Comparison of ENCODE assay signal across 8 cellular contexts in the genomic region with DNA sequence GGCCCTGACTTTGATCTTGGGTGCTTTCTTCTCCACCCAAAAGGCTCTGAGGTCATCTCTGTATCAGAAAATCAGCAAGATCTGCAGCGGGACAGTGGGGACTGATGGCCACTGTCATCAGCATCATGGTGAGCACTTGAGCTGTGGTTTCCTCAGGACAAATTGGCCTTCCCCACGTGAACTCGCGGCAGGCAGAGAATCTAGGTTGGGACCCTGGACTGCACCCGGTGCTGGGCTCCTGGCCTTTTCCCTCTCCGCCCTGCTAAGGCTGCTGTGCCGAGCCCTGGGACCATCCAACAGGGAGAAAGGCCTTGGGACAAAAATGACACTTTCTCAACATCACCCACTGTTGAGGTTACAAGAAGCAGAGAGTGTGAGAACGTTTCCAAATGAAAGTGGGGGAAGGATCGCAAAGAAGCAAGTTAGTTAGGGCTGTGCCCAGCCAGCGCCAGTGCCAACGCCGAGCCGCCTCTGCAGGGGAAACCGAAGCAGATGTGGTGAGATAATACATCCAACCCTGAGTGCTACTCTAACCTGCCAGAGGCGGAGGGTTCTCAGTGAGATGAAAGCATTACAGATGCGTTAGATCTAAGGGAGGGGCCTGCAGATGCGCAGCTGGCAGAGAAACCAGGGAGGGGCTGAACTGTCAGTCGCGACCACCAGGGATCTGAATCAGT. TPM values are rescaled to one million over a fixed set of nuclear protein-coding genes. Genes with fewer than 3 reads are reported as not detected.
DNase-seq lines count a peak whose midpoint lies in the region; ATAC-seq and TF ChIP-seq lines count a peak whose summit lies in the region.

No MANE protein-coding gene starts in this region.

- no peak for DNase-seq in activated naive CD8-positive, alpha-beta T cell treated with anti-CD3 and anti-CD28 coated beads, Interleukin-2, amount 10 ng/mL, durations not matched to agents 7 days and 5 days
- peak; percentile 36 to 46 for DNase-seq in stimulated activated CD8-positive, alpha-beta memory T cell treated with anti-CD3 and anti-CD28 coated beads, Interleukin-7, amount 100 ng/mL, for 4 hours (ENCODE audit: low read depth in 2 of 2)
- no peak for DNase-seq in Ammon's horn (ENCODE audit: low spot score)
- no peak for DNase-seq in mesenteric fat pad (ENCODE audit: low spot score)
- DNase-seq in aorta: no peak

- ATAC-seq in GM18867 (IDR thresholded peaks at IDR 0.05; ENCODE audit: unreplicated experiment) (peak; percentile 34), HG02798 (IDR thresholded peaks at IDR 0.05; ENCODE audit: poor library complexity, unreplicated experiment) (peak; percentile 29), aorta (ENCODE audit: low FRiP score) (no peak)
- ATAC-seq in activated naive CD8-positive, alpha-beta T cell treated with anti-CD3 and anti-CD28 coated beads, Interleukin-2, amount 10 ng/mL, durations not matched to agents 7 days and 5 days (ENCODE audit: low read depth): peak; percentile 68

- H3K27ac Mint-ChIP-seq in activated naive CD8-positive, alpha-beta T cell treated with anti-CD3 and anti-CD28 coated beads, Interleukin-2, amount 10 ng/mL, durations not matched to agents 7 days and 5 days: peak overlapping the region; percentile 96

- H3K27ac ChIP-seq in aorta (ENCODE audit: low read depth in 1 of 2, low read length in 2 of 2): no peak overlapping the region

- WGBS in aorta, 2 donors: 88 to 93% methylated on average over 19 of the region's 19 CpGs

- no peaks in the 10 kb centered on the region for H3K36me3 Mint-ChIP-seq in activated naive CD8-positive, alpha-beta T cell treated with anti-CD3 and anti-CD28 coated beads, Interleukin-2, amount 10 ng/mL, durations not matched to agents 7 days and 5 days

- no peak overlapping the region for H3K4me3 ChIP-seq in aorta (ENCODE audit: low read length in 2 of 2)

- no peaks in the 10 kb centered on the region for H3K9me3 ChIP-seq in aorta (ENCODE audit: control insufficient read depth, low read length)

- H3K27me3 ChIP-seq in aorta (ENCODE audit: control insufficient read depth in 1 of 2, insufficient read depth in 2 of 2, low read length in 1 of 2): no peaks in the 10 kb centered on the region

- POLR2A ChIA-PET in activated naive CD8-positive, alpha-beta T cell treated with anti-CD3 and anti-CD28 coated beads, Interleukin-2, amount 10 ng/mL, durations not matched to agents 7 days and 5 days (lab: Charles Lee): interaction anchor here (0.8 to 3.4 kb wide), 6 partner anchors 47 to 294 kb away, joined by 3 to 24 read pairs (median 4); no protein-coding TSS in a partner anchor

- 0 out of 2 replicates have a peak, but pooled peaks have one; percentile 10 for TF ChIP-seq POLR2A in Raji (IDR thresholded peaks at IDR 0.05; ENCODE audit: insufficient read depth, low read depth, low read length)

- H3K27me3 Mint-ChIP-seq in activated naive CD8-positive, alpha-beta T cell treated with anti-CD3 and anti-CD28 coated beads, Interleukin-2, amount 10 ng/mL, durations not matched to agents 7 days and 5 days: no peaks in the 10 kb centered on the region

- intact Hi-C loops in aorta (cut with DNase I): no loop called here

- H3K36me3 ChIP-seq in aorta (ENCODE audit: control insufficient read depth in 1 of 2, insufficient read depth in 2 of 2, low read length in 1 of 2): no peaks in the 10 kb centered on the region

- peak overlapping the region; percentile 87 for H3K4me3 Mint-ChIP-seq in activated naive CD8-positive, alpha-beta T cell treated with anti-CD3 and anti-CD28 coated beads, Interleukin-2, amount 10 ng/mL, durations not matched to agents 7 days and 5 days

- no peaks in the 10 kb centered on the region for H3K4me1 ChIP-seq in aorta (ENCODE audit: control insufficient read depth in 1 of 2, insufficient read depth in 2 of 2, low read length in 2 of 2)

- no peaks in the 10 kb centered on the region for H3K9me3 Mint-ChIP-seq in activated naive CD8-positive, alpha-beta T cell treated with anti-CD3 and anti-CD28 coated beads, Interleukin-2, amount 10 ng/mL, durations not matched to agents 7 days and 5 days

- peaks cover 43% of the 10 kb centered on the region for H3K4me1 Mint-ChIP-seq in activated naive CD8-positive, alpha-beta T cell treated with anti-CD3 and anti-CD28 coated beads, Interleukin-2, amount 10 ng/mL, durations not matched to agents 7 days and 5 days

RNA-seq across cellular contexts. Expression of gene UMODL1, which starts 9.1 kb away (rescaled TPM):
- under 1 TPM; 0.26 to 0.30 TPM for total RNA-seq in activated naive CD8-positive, alpha-beta T cell treated with anti-CD3 and anti-CD28 coated beads, Interleukin-2, amount 10 ng/mL, durations not matched to agents 7 days and 5 days
- total RNA-seq in mesenteric fat pad (not detected), aorta (under 1 TPM in 1 of 2 donors, not detected in 1; 0.45 TPM)
- polyA plus RNA-seq in aorta: not detected

RNA-seq across cellular contexts. Expression of gene ZBTB21, which starts 51.8 kb away (rescaled TPM):
- total RNA-seq in activated naive CD8-positive, alpha-beta T cell treated with anti-CD3 and anti-CD28 coated beads, Interleukin-2, amount 10 ng/mL, durations not matched to agents 7 days and 5 days: 10 to 100 TPM; 20.3 to 27.2 TPM
- total RNA-seq in mesenteric fat pad (19.8 TPM), aorta (10 to 100 TPM; 21.8 to 52.8 TPM)
- 1 to 10 TPM; 3.1 to 4.4 TPM for polyA plus RNA-seq in aorta

Comparison
In these comparisons a context has a peak if more than half of its experiments do, and no peak if none do; other contexts are left out.
1. DNase-seq: peak in stimulated activated CD8-positive, alpha-beta memory T cell treated with anti-CD3 and anti-CD28 coated beads, Interleukin-7, amount 100 ng/mL, for 4 hours (2 of 2); none in activated naive CD8-positive, alpha-beta T cell treated with anti-CD3 and anti-CD28 coated beads, Interleukin-2, amount 10 ng/mL, durations not matched to agents 7 days and 5 days (single experiment), Ammon's horn (single experiment), mesenteric fat pad (single experiment) and aorta (0 of 2).